34 cellular contexts compared by ENCODE assay signal in the genomic region with DNA sequence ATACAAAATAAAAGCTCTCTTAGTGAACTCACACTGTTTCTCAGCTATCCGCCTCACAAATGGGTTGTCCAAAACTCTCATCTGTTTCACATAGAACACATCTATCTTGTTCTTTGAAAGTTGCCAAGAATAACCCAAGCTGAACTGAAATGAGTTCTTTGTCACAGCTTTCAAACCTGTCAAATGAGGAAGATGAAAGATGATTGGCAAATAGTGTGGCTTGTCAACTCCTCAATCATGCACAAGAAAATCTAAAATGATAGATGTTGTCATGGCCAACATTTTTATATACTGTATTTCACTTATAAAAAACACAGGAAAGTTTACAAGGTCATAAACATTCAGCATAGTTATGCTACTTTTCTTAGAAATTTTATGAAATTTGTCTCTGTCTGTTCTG.
"Had no signal": no experiment of that assay in that cellular context is flagged by ENCODE, and none has a peak within 500 bp of the region (broad histone marks: within the 10 kb centered on the region; RNA-seq: fewer than 3 reads in every experiment).

No MANE protein-coding gene starts in this region.

- H3K4me3 ChIP-seq: adrenal gland, cardiac muscle cell had no signal

- H3K4me1 ChIP-seq: adrenal gland had no signal

- H3K36me3 ChIP-seq: adrenal gland, cardiac muscle cell had no signal

- ATAC-seq: activated CD8-positive, alpha-beta T cell treated with anti-CD3 and anti-CD28 coated beads for 36 hours; activated naive CD4-positive, alpha-beta T cell treated with anti-CD3 and anti-CD28 coated beads, Interleukin-2, amount 50 U/mL, for 72 hours; activated T-cell treated with anti-CD3 and anti-CD28 coated beads, Interleukin-2, amount 50 U/mL, for 4 hours; activated T-cell treated with anti-CD3 and anti-CD28 coated beads, Interleukin-2, amount 50 U/mL, for 72 hours; activated T-helper 17 cell treated with anti-CD3 and anti-CD28 coated beads, Interleukin-2, amount 50 U/mL, for 72 hours had no signal

- H3K27me3 Mint-ChIP-seq: activated CD4-positive, alpha-beta memory T cell treated with anti-CD3 and anti-CD28 coated beads for 36 hours; activated CD4-positive, alpha-beta T cell treated with anti-CD3 and anti-CD28 coated beads, Interleukin-2, amount 10 ng/mL, durations not matched to agents 24 days and 14 days; activated CD8-positive, alpha-beta T cell treated with anti-CD3 and anti-CD28 coated beads for 36 hours; activated naive CD8-positive, alpha-beta T cell treated with anti-CD3 and anti-CD28 coated beads for 36 hours; activated T-helper 17 cell treated with anti-CD3 and anti-CD28 coated beads, Interleukin-2, amount 50 U/mL, for 72 hours; brain; central memory CD8-positive, alpha-beta T cell had no signal

- H3K27ac ChIP-seq: adrenal gland, cardiac muscle cell, VCaP had no signal

- H3K27me3 ChIP-seq: adrenal gland, cardiac muscle cell had no signal

- H3K36me3 Mint-ChIP-seq: activated CD4-positive, alpha-beta memory T cell treated with anti-CD3 and anti-CD28 coated beads for 36 hours; activated naive CD4-positive, alpha-beta T cell treated with anti-CD3 and anti-CD28 coated beads, Interleukin-2, amount 50 U/mL, for 72 hours; activated naive CD8-positive, alpha-beta T cell treated with anti-CD3 and anti-CD28 coated beads for 36 hours; brain had no signal

- H3K27ac Mint-ChIP-seq: activated B cell treated with CpG ODN at 0.5 μM for 24 hours; activated CD4-positive, alpha-beta memory T cell treated with anti-CD3 and anti-CD28 coated beads for 36 hours; activated CD4-positive, alpha-beta T cell treated with anti-CD3 and anti-CD28 coated beads, Interleukin-2, amount 10 ng/mL, durations not matched to agents 24 days and 14 days; activated CD8-positive, alpha-beta T cell treated with anti-CD3 and anti-CD28 coated beads for 36 hours; activated naive CD4-positive, alpha-beta T cell treated with anti-CD3 and anti-CD28 coated beads for 36 hours; activated naive CD4-positive, alpha-beta T cell treated with anti-CD3 and anti-CD28 coated beads, Interleukin-2, amount 50 U/mL, for 72 hours; activated naive CD8-positive, alpha-beta T cell treated with anti-CD3 and anti-CD28 coated beads for 36 hours; activated T-cell treated with anti-CD3 and anti-CD28 coated beads, Interleukin-2, amount 50 U/mL, for 72 hours; activated T-helper 1 cell treated with anti-CD3 and anti-CD28 coated beads, Interleukin-12 subunit alpha, Interleukin-12 subunit beta, Interleukin-2, Interleukin-4 antibody, amounts not matched to agents 30 ng/mL and 10 ng/mL and 1 ng/mL, durations not matched to agents 14 hours and 24 hours and 36 hours; activated T-helper 17 cell treated with anti-CD3 and anti-CD28 coated beads, Interleukin-2, amount 50 U/mL, for 72 hours; brain; T-helper 2 cell treated with Interferon-gamma antibody and Interleukin-4, amounts not matched to agents 5 μg/mL and 100 μg/mL, for 36 hours had no signal

- H3K4me3 Mint-ChIP-seq: activated B cell treated with CpG ODN at 0.5 μM for 24 hours; activated CD4-positive, alpha-beta memory T cell treated with anti-CD3 and anti-CD28 coated beads for 36 hours; activated CD4-positive, alpha-beta T cell treated with anti-CD3 and anti-CD28 coated beads, Interleukin-2, amount 10 ng/mL, durations not matched to agents 24 days and 14 days; activated CD8-positive, alpha-beta T cell treated with anti-CD3 and anti-CD28 coated beads for 36 hours; activated naive CD4-positive, alpha-beta T cell treated with anti-CD3 and anti-CD28 coated beads for 36 hours; activated naive CD8-positive, alpha-beta T cell treated with anti-CD3 and anti-CD28 coated beads for 36 hours; activated T-cell treated with anti-CD3 and anti-CD28 coated beads, Interleukin-2, amount 50 U/mL, for 4 hours; activated T-cell treated with anti-CD3 and anti-CD28 coated beads, Interleukin-2, amount 50 U/mL, for 72 hours; activated T-helper 1 cell treated with anti-CD3 and anti-CD28 coated beads, Interleukin-12 subunit alpha, Interleukin-12 subunit beta, Interleukin-2, Interleukin-4 antibody, amounts not matched to agents 30 ng/mL and 10 ng/mL and 1 ng/mL, durations not matched to agents 14 hours and 24 hours and 36 hours; activated T-helper 17 cell treated with anti-CD3 and anti-CD28 coated beads, Interleukin-2, amount 50 U/mL, for 72 hours; brain; central memory CD8-positive, alpha-beta T cell; T-helper 2 cell treated with Interferon-gamma antibody and Interleukin-4, amounts not matched to agents 5 μg/mL and 100 μg/mL, for 36 hours had no signal

- H3K9me3 Mint-ChIP-seq: activated B cell treated with CpG ODN at 0.5 μM for 24 hours; activated CD4-positive, alpha-beta memory T cell treated with anti-CD3 and anti-CD28 coated beads for 36 hours; activated CD4-positive, alpha-beta T cell treated with anti-CD3 and anti-CD28 coated beads, Interleukin-2, amount 10 ng/mL, durations not matched to agents 24 days and 14 days; activated CD8-positive, alpha-beta T cell treated with anti-CD3 and anti-CD28 coated beads for 36 hours; activated naive CD4-positive, alpha-beta T cell treated with anti-CD3 and anti-CD28 coated beads for 36 hours; activated naive CD4-positive, alpha-beta T cell treated with anti-CD3 and anti-CD28 coated beads, Interleukin-2, amount 50 U/mL, for 72 hours; activated naive CD8-positive, alpha-beta T cell treated with anti-CD3 and anti-CD28 coated beads for 36 hours; activated T-cell treated with anti-CD3 and anti-CD28 coated beads, Interleukin-2, amount 50 U/mL, for 4 hours; activated T-cell treated with anti-CD3 and anti-CD28 coated beads, Interleukin-2, amount 50 U/mL, for 72 hours; activated T-helper 1 cell treated with anti-CD3 and anti-CD28 coated beads, Interleukin-12 subunit alpha, Interleukin-12 subunit beta, Interleukin-2, Interleukin-4 antibody, amounts not matched to agents 30 ng/mL and 10 ng/mL and 1 ng/mL, durations not matched to agents 14 hours and 24 hours and 36 hours; activated T-helper 17 cell treated with anti-CD3 and anti-CD28 coated beads, Interleukin-2, amount 50 U/mL, for 72 hours; brain; T-helper 2 cell treated with Interferon-gamma antibody and Interleukin-4, amounts not matched to agents 5 μg/mL and 100 μg/mL, for 36 hours had no signal

- H3K9me3 ChIP-seq: adrenal gland had no signal

- H3K4me1 Mint-ChIP-seq: activated B cell treated with CpG ODN at 0.5 μM for 24 hours; activated CD4-positive, alpha-beta T cell treated with anti-CD3 and anti-CD28 coated beads, Interleukin-2, amount 10 ng/mL, durations not matched to agents 24 days and 14 days; activated naive CD8-positive, alpha-beta T cell treated with anti-CD3 and anti-CD28 coated beads for 36 hours; activated T-helper 17 cell treated with anti-CD3 and anti-CD28 coated beads, Interleukin-2, amount 50 U/mL, for 72 hours; central memory CD8-positive, alpha-beta T cell had no signal

- DNase-seq: activated B cell treated with CpG ODN at 0.5 μM for 24 hours; activated CD4-positive, alpha-beta memory T cell treated with anti-CD3 and anti-CD28 coated beads for 36 hours; activated CD4-positive, alpha-beta T cell treated with anti-CD3 and anti-CD28 coated beads for 4 hours; activated CD4-positive, alpha-beta T cell treated with anti-CD3 and anti-CD28 coated beads, Interleukin-2, amount 10 ng/mL, durations not matched to agents 24 days and 14 days; activated CD4-positive, alpha-beta T cell treated with anti-CD3 and anti-CD28 coated beads, Interleukin-2, amount 50 U/mL, for 1 hour; activated CD4-positive, alpha-beta T cell treated with anti-CD3 and anti-CD28 coated beads, Interleukin-2, amount 50 U/mL, for 4 hours; activated CD4-positive, CD25-positive, alpha-beta regulatory T cell treated with anti-CD3 and anti-CD28 coated beads, Interleukin-2, amount 50 U/mL, for 72 hours; activated CD8-positive, alpha-beta memory T cell treated with anti-CD3 and anti-CD28 coated beads, Interleukin-2, amount 50 U/mL, for 4 hours; activated CD8-positive, alpha-beta T cell treated with anti-CD3 and anti-CD28 coated beads for 36 hours; activated effector memory CD4-positive, alpha-beta T cell treated with anti-CD3 and anti-CD28 coated beads, Interleukin-2, amount 50 U/mL, for 16 hours; activated gamma-delta T cell treated with Interleukin-2 at 50 U/mL for 16 hours; activated naive CD4-positive, alpha-beta T cell; activated naive CD4-positive, alpha-beta T cell treated with anti-CD3 and anti-CD28 coated beads for 36 hours; activated naive CD4-positive, alpha-beta T cell treated with anti-CD3 and anti-CD28 coated beads, Interleukin-2, amount 50 U/mL, for 16 hours; activated naive CD8-positive, alpha-beta T cell treated with anti-CD3 and anti-CD28 coated beads for 36 hours; activated T-cell treated with anti-CD3 and anti-CD28 coated beads for 4 hours; activated T-cell treated with anti-CD3 and anti-CD28 coated beads, Interleukin-2, amount 50 U/mL, for 1 hour; activated T-cell treated with anti-CD3 and anti-CD28 coated beads, Interleukin-2, amount 50 U/mL, for 4 hours; activated T-cell treated with anti-CD3 and anti-CD28 coated beads, Interleukin-2, amount 50 U/mL, for 72 hours; adrenal gland; amniotic stem cell; aorta; caudate nucleus; cerebellar nuclear complex; T-helper 2 cell; T-helper 9 cell had no signal
